1 cellular context compared by ENCODE assay signal in genomic region chr17:35515027-35515426, GRCh38.
TF ChIP-seq lines count a peak whose summit lies in the region.

No MANE protein-coding gene starts in this region.

TF ChIP-seq in GM12878, 131 proteins besides CTCF, POLR2A, EP300 and RAD21:
- no peak for TF ChIP-seq ETV6 (conservative IDR thresholded peaks at IDR 0.05 in 1 of 2, IDR thresholded peaks at IDR 0.05 in 1 of 2; ENCODE audit: borderline replicate concordance in 1 of 2, low read depth in 1 of 2)
- no peak for TF ChIP-seq RCOR1 (conservative IDR thresholded peaks at IDR 0.05; ENCODE audit: low read depth, low read length)
- no peak for TF ChIP-seq USF1 (IDR thresholded peaks at IDR 0.05; ENCODE audit: borderline replicate concordance, extremely low read length, insufficient read depth, low read depth, low read length)
- TF ChIP-seq SUPT20H (IDR thresholded peaks at IDR 0.05; ENCODE audit: borderline replicate concordance, control insufficient read depth, low read depth, low read length): no peak
- TF ChIP-seq ESRRA (IDR thresholded peaks at IDR 0.05; ENCODE audit: low read length): no peak
- TF ChIP-seq PRDM15 (CRISPR knock-in tag; IDR thresholded peaks at IDR 0.05): no peak
- TF ChIP-seq SMAD1 (IDR thresholded peaks at IDR 0.05; ENCODE audit: low read depth, partially characterized antibody): no peak
- TF ChIP-seq ZZZ3 (IDR thresholded peaks at IDR 0.05; ENCODE audit: control insufficient read depth, insufficient read length, low read depth): no peak
- no peak for TF ChIP-seq GABPA (IDR thresholded peaks at IDR 0.05; ENCODE audit: low read depth)
- TF ChIP-seq SREBF1 (IDR thresholded peaks at IDR 0.05; ENCODE audit: low read length): no peak
